In genomic region chr5:113336975-113337374, GRCh38 we compare ENCODE assay signal across 8 cellular contexts.
A peak's percentile ranks its signal among the peaks of the same experiment; 100 is the strongest.
DNase-seq lines count a peak whose midpoint lies in the region; ATAC-seq, FAIRE-seq and TF ChIP-seq lines count a peak whose summit lies in the region.

No MANE protein-coding gene starts in this region.

- no peak overlapping the region for H3K27ac ChIP-seq in lower lobe of right lung

- H3K9me3 ChIP-seq in lower lobe of right lung = no peaks in the 10 kb centered on the region

- peak; percentile 60 for DNase-seq in activated CD4-positive, alpha-beta T cell treated with anti-CD3 and anti-CD28 coated beads, Interleukin-2, amount 10 ng/mL, durations not matched to agents 24 days and 14 days
- no peak for DNase-seq in activated CD4-positive, alpha-beta T cell treated with anti-CD3 and anti-CD28 coated beads, Interleukin-2, amount 50 U/mL, for 48 hours
- DNase-seq in NCI-H446 treated with DMSO at 0.1 percent for 48 hours (lab: John Stamatoyannopoulos, UW) (peak; percentile 53), bronchial epithelial cell (ENCODE audit: low read depth) (peak; percentile 61), lower lobe of right lung (no peak), NCI-H2081 (lab: John Stamatoyannopoulos, UW) (no peak), NCI-H187 (lab: John Stamatoyannopoulos, UW) (no peak)

- H3K4me1 Mint-ChIP-seq in activated CD4-positive, alpha-beta T cell treated with anti-CD3 and anti-CD28 coated beads, Interleukin-2, amount 10 ng/mL, durations not matched to agents 24 days and 14 days = peaks cover 8% of the 10 kb centered on the region

- no peak overlapping the region for H3K4me3 ChIP-seq in bronchial epithelial cell (ENCODE audit: low read depth, low read length)
- no peak overlapping the region for H3K4me3 ChIP-seq in lower lobe of right lung

- peaks cover 14% of the 10 kb centered on the region for H3K27me3 Mint-ChIP-seq in activated CD4-positive, alpha-beta T cell treated with anti-CD3 and anti-CD28 coated beads, Interleukin-2, amount 10 ng/mL, durations not matched to agents 24 days and 14 days

- peak in 1 of 2 donors; percentile 60 for ATAC-seq in lower lobe of right lung
- no peak for ATAC-seq in GM18502 (IDR thresholded peaks at IDR 0.05; ENCODE audit: poor library complexity, unreplicated experiment)

- no peaks in the 10 kb centered on the region for H3K4me1 ChIP-seq in lower lobe of right lung

- no peaks in the 10 kb centered on the region for H3K36me3 Mint-ChIP-seq in activated CD4-positive, alpha-beta T cell treated with anti-CD3 and anti-CD28 coated beads, Interleukin-2, amount 10 ng/mL, durations not matched to agents 24 days and 14 days (ENCODE audit: low read depth)

- no peaks in the 10 kb centered on the region for H3K27me3 ChIP-seq in bronchial epithelial cell (ENCODE audit: control insufficient read depth, insufficient read depth, low read length)
- H3K27me3 ChIP-seq in lower lobe of right lung (ENCODE audit: low read depth) = no peaks in the 10 kb centered on the region

- peaks cover 2% of the 10 kb centered on the region for H3K36me3 ChIP-seq in bronchial epithelial cell (ENCODE audit: control insufficient read depth, insufficient read depth, low read length)
- no peaks in the 10 kb centered on the region for H3K36me3 ChIP-seq in lower lobe of right lung

- H3K4me3 Mint-ChIP-seq in activated CD4-positive, alpha-beta T cell treated with anti-CD3 and anti-CD28 coated beads, Interleukin-2, amount 10 ng/mL, durations not matched to agents 24 days and 14 days = no peak overlapping the region

- TF ChIP-seq CTCF in bronchial epithelial cell (IDR thresholded peaks at IDR 0.05; ENCODE audit: insufficient read depth, low read length, severe bottlenecking) = peak; percentile 56
- peak; percentile 32 for TF ChIP-seq CTCF in lower lobe of right lung (IDR thresholded peaks at IDR 0.05)

- FAIRE-seq in bronchial epithelial cell (lab: Jason Lieb, UNC) = no peak

- no peak overlapping the region for H3K27ac Mint-ChIP-seq in activated CD4-positive, alpha-beta T cell treated with anti-CD3 and anti-CD28 coated beads, Interleukin-2, amount 10 ng/mL, durations not matched to agents 24 days and 14 days

- no peaks in the 10 kb centered on the region for H3K9me3 Mint-ChIP-seq in activated CD4-positive, alpha-beta T cell treated with anti-CD3 and anti-CD28 coated beads, Interleukin-2, amount 10 ng/mL, durations not matched to agents 24 days and 14 days

- intact Hi-C loops in activated CD4-positive, alpha-beta T cell treated with anti-CD3 and anti-CD28 coated beads, Interleukin-2, amount 10 ng/mL, durations not matched to agents 24 days and 14 days (cut with micrococcal nuclease) = no loop called here
- intact Hi-C loops in lower lobe of right lung (cut with DNase I) = no loop called here

Comparison
In these comparisons a context has a peak if more than half of its experiments do, and no peak if none do; other contexts are left out.
1. DNase-seq: peak in activated CD4-positive, alpha-beta T cell treated with anti-CD3 and anti-CD28 coated beads, Interleukin-2, amount 10 ng/mL, durations not matched to agents 24 days and 14 days (single experiment), NCI-H446 treated with DMSO at 0.1 percent for 48 hours (single experiment) and bronchial epithelial cell (single experiment); none in activated CD4-positive, alpha-beta T cell treated with anti-CD3 and anti-CD28 coated beads, Interleukin-2, amount 50 U/mL, for 48 hours (0 of 2), lower lobe of right lung (single experiment), NCI-H2081 (0 of 2) and NCI-H187 (0 of 2).